Comparison of ENCODE assay signal across 8 cellular contexts in genomic region chrX:53088136-53088974, GRCh38. TPM values are rescaled to one million over a fixed set of nuclear protein-coding genes. Genes with fewer than 3 reads are reported as not detected.
A peak's percentile ranks its signal among the peaks of the same experiment; 100 is the strongest.
DNase-seq lines count a peak whose midpoint lies in the region; ATAC-seq and TF ChIP-seq lines count a peak whose summit lies in the region.

No MANE protein-coding gene starts in this region.

- H3K4me1 ChIP-seq in ACC112 (ENCODE audit: control insufficient read depth, insufficient read depth, low read length, unreplicated experiment) = peaks cover 24% of the 10 kb centered on the region

- H3K4me1 Mint-ChIP-seq in endothelial cell (ENCODE audit: unreplicated experiment) = peaks cover 21% of the 10 kb centered on the region

- no peak for TF ChIP-seq CTCF in endothelial cell (IDR thresholded peaks at IDR 0.05; ENCODE audit: unreplicated experiment)

- no peaks in the 10 kb centered on the region for H3K9me3 Mint-ChIP-seq in endothelial cell (ENCODE audit: unreplicated experiment)

- H3K4me3 Mint-ChIP-seq in endothelial cell (ENCODE audit: unreplicated experiment) = peak overlapping the region; percentile 92

- peak overlapping the region; percentile 37 for H2AFZ ChIP-seq in ACC112 (ENCODE audit: low read length, unreplicated experiment)

- peak overlapping the region; percentile 67 for H3K4me3 ChIP-seq in ACC112 (ENCODE audit: low read depth, low read length)

- peaks cover 2% of the 10 kb centered on the region for H3K27me3 Mint-ChIP-seq in endothelial cell (ENCODE audit: unreplicated experiment)

- H3K79me2 ChIP-seq in ACC112 (ENCODE audit: control insufficient read depth, insufficient read depth, low read length, unreplicated experiment) = peaks cover 8% of the 10 kb centered on the region

- no peaks in the 10 kb centered on the region for H3K27me3 ChIP-seq in ACC112 (ENCODE audit: insufficient read depth, low read length)

- ATAC-seq in GM19467 (IDR thresholded peaks at IDR 0.05; ENCODE audit: unreplicated experiment) = peak; percentile 42

- peak overlapping the region; percentile 86 for H3K27ac ChIP-seq in ACC112 (ENCODE audit: low read depth, low read length)

- peaks cover 7% of the 10 kb centered on the region; the same call in 1 of the 2 replicates for H3K36me3 ChIP-seq in ACC112 (ENCODE audit: insufficient read depth, low read length)

- DNase-seq in NCI-H2171 treated with DMSO at 0.1 percent for 48 hours (lab: John Stamatoyannopoulos, UW) (peak; percentile 84), activated T-cell treated with anti-CD3 and anti-CD28 coated beads for 24 hours (ENCODE audit: low read depth) (peak; percentile 71), endothelial cell (ENCODE audit: low spot score) (peak; percentile 59), midbrain (lab: John Stamatoyannopoulos, UW) (peak; percentile 54), SKM-1 (lab: John Stamatoyannopoulos, UW; ENCODE audit: unreplicated experiment) (no peak)
- DNase-seq in stimulated activated CD8-positive, alpha-beta memory T cell treated with anti-CD3 and anti-CD28 coated beads, Interleukin-12 subunit alpha, Interleukin-12 subunit beta, amount 100 ng/mL, for 4 hours (ENCODE audit: low read depth) = peak; percentile 67

- H3K27ac Mint-ChIP-seq in endothelial cell (ENCODE audit: unreplicated experiment) = peak overlapping the region; percentile 82

- peaks cover 17% of the 10 kb centered on the region for H3K36me3 Mint-ChIP-seq in endothelial cell (ENCODE audit: low read depth, unreplicated experiment)

RNA-seq across cellular contexts. Expression of gene KANTR, which starts 5.6 kb away (rescaled TPM):
- total RNA-seq in endothelial cell (ENCODE audit: unreplicated experiment) = 10.5 TPM

RNA-seq across cellular contexts. Expression of gene TSPYL2, which starts 6.2 kb away (rescaled TPM):
- total RNA-seq in endothelial cell (ENCODE audit: unreplicated experiment) = 27.9 TPM

RNA-seq across cellular contexts. Expression of gene GPR173, which starts 39.8 kb away (rescaled TPM):
- 9.4 TPM for total RNA-seq in endothelial cell (ENCODE audit: unreplicated experiment)
